27 cellular contexts compared by ENCODE assay signal in genomic region chr12:69511870-69512269, GRCh38. TPM values are rescaled to one million over a fixed set of nuclear protein-coding genes. Genes with fewer than 3 reads are reported as not detected.
DNase-seq lines count a peak whose midpoint lies in the region; ATAC-seq, FAIRE-seq and TF ChIP-seq lines count a peak whose summit lies in the region.
"Had no signal": no experiment of that assay in that cellular context is flagged by ENCODE, and none has a peak within 500 bp of the region (broad histone marks: within the 10 kb centered on the region; RNA-seq: fewer than 3 reads in every experiment).

No MANE protein-coding gene starts in this region.

- no peak overlapping the region for H3K4me3 ChIP-seq in CD8-positive, alpha-beta T cell (ENCODE audit: low read depth, low read length)
- H3K4me3 ChIP-seq in naive thymus-derived CD4-positive, alpha-beta T cell (ENCODE audit: low read length): no peak overlapping the region
- H3K4me3 ChIP-seq in kidney (ENCODE audit: low read length in 2 of 2) (no peak overlapping the region), osteoblast (ENCODE audit: insufficient read depth, low read length) (no peak overlapping the region)
- H3K4me3 ChIP-seq: colonic mucosa, esophagus muscularis mucosa, gastroesophageal sphincter, Peyer's patch had no signal

- H3K4me1 ChIP-seq in CD8-positive, alpha-beta T cell (ENCODE audit: insufficient read depth, low read length): peaks cover 15% of the 10 kb centered on the region
- H3K4me1 ChIP-seq in naive thymus-derived CD4-positive, alpha-beta T cell (ENCODE audit: control insufficient read depth in 2 of 2, insufficient read depth in 2 of 2, low read length in 2 of 2): peaks cover 13 to 25% of the 10 kb centered on the region in 2 donors
- H3K4me1 ChIP-seq in foreskin keratinocyte (peaks cover 17% of the 10 kb centered on the region), kidney (ENCODE audit: control insufficient read depth in 1 of 2, insufficient read depth in 1 of 2, low read depth in 1 of 2, low read length in 2 of 2) (peaks cover 3 to 4% of the 10 kb centered on the region in 2 donors), osteoblast (ENCODE audit: insufficient read depth, low read length) (peaks cover 46% of the 10 kb centered on the region)
- H3K4me1 ChIP-seq: colonic mucosa, Peyer's patch had no signal

- H3K36me3 Mint-ChIP-seq in CD8-positive, alpha-beta T cell: peaks cover 2% of the 10 kb centered on the region
- H3K36me3 Mint-ChIP-seq in naive thymus-derived CD4-positive, alpha-beta T cell: peaks cover 0 to 5% (median under 1%) of the 10 kb centered on the region in 5 donors

- ATAC-seq in CD8-positive, alpha-beta T cell: no peak
- no peak for ATAC-seq in naive thymus-derived CD4-positive, alpha-beta T cell
- ATAC-seq in foreskin keratinocyte (no peak), GM21576 (IDR thresholded peaks at IDR 0.05; ENCODE audit: unreplicated experiment) (no peak)
- ATAC-seq: activated T-helper 17 cell treated with anti-CD3 and anti-CD28 coated beads, Interleukin-2, amount 50 U/mL, for 72 hours; gastroesophageal sphincter; HCT116 had no signal

- no peak for DNase-seq in CD8-positive, alpha-beta T cell
- DNase-seq in NCI-H2029 treated with DMSO at 0.1 percent for 48 hours (lab: John Stamatoyannopoulos, UW) (peak; percentile 62), cerebellar cortex (ENCODE audit: low spot score) (peak; percentile 98), foreskin keratinocyte (no peak), kidney (no peak), osteoblast (ENCODE audit: insufficient read length, low spot score, missing footprints) (no peak)
- peak in 3 of 9 donors; percentile 3 to 8 (median 5) for DNase-seq in naive thymus-derived CD4-positive, alpha-beta T cell
- DNase-seq: activated B cell treated with CpG ODN at 0.5 μM for 24 hours; activated CD4-positive, alpha-beta T cell treated with anti-CD3 and anti-CD28 coated beads, Interleukin-2, amount 50 U/mL, for 4 hours; activated CD8-positive, alpha-beta memory T cell treated with anti-CD3 and anti-CD28 coated beads, Interleukin-2, amount 50 U/mL, for 4 hours; colonic mucosa; DMS153; MM.1S; NCI-H146; NCI-H446 treated with DMSO at 0.1 percent for 48 hours; Peyer's patch; stimulated activated CD4-positive, alpha-beta T cell treated with anti-CD3 and anti-CD28 coated beads, Interleukin-1b, Interleukin-23, amount 100 ng/mL, for 48 hours; T-helper 2 cell had no signal

- peaks cover 89% of the 10 kb centered on the region for H3K79me2 ChIP-seq in osteoblast (ENCODE audit: insufficient read depth, low read length)

- FAIRE-seq in kidney (lab: Jason Lieb, UNC): no peak

- no peaks in the 10 kb centered on the region for H3K27me3 ChIP-seq in CD8-positive, alpha-beta T cell (ENCODE audit: insufficient read depth, low read length)
- H3K27me3 ChIP-seq in naive thymus-derived CD4-positive, alpha-beta T cell (ENCODE audit: control insufficient read depth in 2 of 2, insufficient read depth in 2 of 2, low read length in 2 of 2): no peaks in the 10 kb centered on the region
- H3K27me3 ChIP-seq in foreskin keratinocyte (no peaks in the 10 kb centered on the region), osteoblast (ENCODE audit: insufficient read depth, low read length) (no peaks in the 10 kb centered on the region)
- H3K27me3 ChIP-seq: colonic mucosa, esophagus muscularis mucosa, gastroesophageal sphincter, Peyer's patch had no signal

- peaks cover 80% of the 10 kb centered on the region for H3K4me1 Mint-ChIP-seq in CD8-positive, alpha-beta T cell (ENCODE audit: low read depth)
- peaks cover 19 to 85% (median 74%) of the 10 kb centered on the region in 7 donors for H3K4me1 Mint-ChIP-seq in naive thymus-derived CD4-positive, alpha-beta T cell

- H3K27ac Mint-ChIP-seq in CD8-positive, alpha-beta T cell: peak overlapping the region; percentile 12
- peak overlapping the region in 6 of 9 donors; percentile 9 to 56 (median 18) for H3K27ac Mint-ChIP-seq in naive thymus-derived CD4-positive, alpha-beta T cell
- H3K27ac Mint-ChIP-seq: activated B cell treated with CpG ODN at 0.5 μM for 24 hours; activated naive CD8-positive, alpha-beta T cell; activated T-helper 17 cell treated with anti-CD3 and anti-CD28 coated beads, Interleukin-2, amount 50 U/mL, for 72 hours; progenitor cell of endocrine pancreas had no signal

- no peaks in the 10 kb centered on the region for H3K36me3 ChIP-seq in CD8-positive, alpha-beta T cell (ENCODE audit: insufficient read depth, low read length)
- no peaks in the 10 kb centered on the region for H3K36me3 ChIP-seq in naive thymus-derived CD4-positive, alpha-beta T cell (ENCODE audit: control insufficient read depth in 2 of 3, insufficient read depth in 3 of 3, low read length in 3 of 3)
- H3K36me3 ChIP-seq in kidney (ENCODE audit: control insufficient read depth in 1 of 2, insufficient read depth in 2 of 2, low read length in 2 of 2) (no peaks in the 10 kb centered on the region), osteoblast (ENCODE audit: insufficient read depth, low read length) (no peaks in the 10 kb centered on the region)
- H3K36me3 ChIP-seq: colonic mucosa, esophagus muscularis mucosa, gastroesophageal sphincter, Peyer's patch had no signal

- no peak overlapping the region for H3K4me3 Mint-ChIP-seq in CD8-positive, alpha-beta T cell
- peak overlapping the region in 5 of 10 donors; percentile 2 to 54 (median 20) for H3K4me3 Mint-ChIP-seq in naive thymus-derived CD4-positive, alpha-beta T cell
- H3K4me3 Mint-ChIP-seq: activated B cell treated with CpG ODN at 0.5 μM for 24 hours; activated naive CD8-positive, alpha-beta T cell; activated T-helper 17 cell treated with anti-CD3 and anti-CD28 coated beads, Interleukin-2, amount 50 U/mL, for 72 hours; neural crest cell had no signal

- H3K9me3 ChIP-seq in CD8-positive, alpha-beta T cell (ENCODE audit: low read length): no peaks in the 10 kb centered on the region
- no peaks in the 10 kb centered on the region for H3K9me3 ChIP-seq in naive thymus-derived CD4-positive, alpha-beta T cell (ENCODE audit: control insufficient read depth in 2 of 3, low read length in 3 of 3)
- H3K9me3 ChIP-seq in kidney (ENCODE audit: control insufficient read depth in 1 of 2, low read length in 2 of 2): no peaks in the 10 kb centered on the region
- H3K9me3 ChIP-seq in osteoblast (ENCODE audit: low read depth, low read length): no peaks in the 10 kb centered on the region
- H3K9me3 ChIP-seq: colonic mucosa, esophagus muscularis mucosa, gastroesophageal sphincter, Peyer's patch had no signal

- H3K9ac ChIP-seq in kidney (ENCODE audit: low read length in 2 of 2): no peak overlapping the region

- no peaks in the 10 kb centered on the region for H3K9me3 Mint-ChIP-seq in CD8-positive, alpha-beta T cell
- H3K9me3 Mint-ChIP-seq in naive thymus-derived CD4-positive, alpha-beta T cell: no peaks in the 10 kb centered on the region
- H3K9me3 Mint-ChIP-seq: activated B cell treated with CpG ODN at 0.5 μM for 24 hours; activated T-helper 17 cell treated with anti-CD3 and anti-CD28 coated beads, Interleukin-2, amount 50 U/mL, for 72 hours; neural crest cell had no signal

- H2AFZ ChIP-seq in osteoblast (ENCODE audit: low read length): no peak overlapping the region

- no peak for TF ChIP-seq CTCF in CD8-positive, alpha-beta T cell (IDR thresholded peaks at IDR 0.05)
- TF ChIP-seq CTCF in foreskin keratinocyte (conservative IDR thresholded peaks at IDR 0.05) (no peak), kidney (IDR thresholded peaks at IDR 0.05; ENCODE audit: borderline replicate concordance, extremely low read depth, insufficient read depth) (no peak), osteoblast (IDR thresholded peaks at IDR 0.05; ENCODE audit: extremely low read depth, low read depth, low read length) (no peak)

- H3K27me3 Mint-ChIP-seq in CD8-positive, alpha-beta T cell (ENCODE audit: low read depth): no peaks in the 10 kb centered on the region
- H3K27me3 Mint-ChIP-seq in naive thymus-derived CD4-positive, alpha-beta T cell: no peaks in the 10 kb centered on the region
- H3K27me3 Mint-ChIP-seq: activated B cell treated with CpG ODN at 0.5 μM for 24 hours; activated naive CD8-positive, alpha-beta T cell; activated T-helper 17 cell treated with anti-CD3 and anti-CD28 coated beads, Interleukin-2, amount 50 U/mL, for 72 hours; progenitor cell of endocrine pancreas had no signal

- intact Hi-C loops in CD8-positive, alpha-beta T cell (cut with DNase I, micrococcal nuclease): no loop called here
- intact Hi-C loops in naive thymus-derived CD4-positive, alpha-beta T cell (cut with micrococcal nuclease): no loop called here
- intact Hi-C loops in kidney (cut with DNase I): no loop called here

- CTCF ChIA-PET in CD8-positive, alpha-beta T cell (lab: Charles Lee): interaction anchor here (1.0 kb wide), 1 partner anchor 154 kb away, joined by 4 read pairs; no protein-coding TSS in a partner anchor
- CTCF ChIA-PET in naive thymus-derived CD4-positive, alpha-beta T cell (lab: Charles Lee): no interaction called here

- H3K27ac ChIP-seq in CD8-positive, alpha-beta T cell (ENCODE audit: low read depth, low read length): no peak overlapping the region
- no peak overlapping the region for H3K27ac ChIP-seq in naive thymus-derived CD4-positive, alpha-beta T cell (ENCODE audit: low read depth, low read length)
- H3K27ac ChIP-seq in foreskin keratinocyte (no peak overlapping the region), kidney (ENCODE audit: low read depth in 2 of 2, low read length in 2 of 2) (no peak overlapping the region), osteoblast (ENCODE audit: low read depth, low read length) (no peak overlapping the region)
- H3K27ac ChIP-seq: C4-2B, colonic mucosa, esophagus muscularis mucosa, gastroesophageal sphincter, Peyer's patch had no signal

- POLR2A ChIA-PET in CD8-positive, alpha-beta T cell (lab: Charles Lee): no interaction called here
- POLR2A ChIA-PET in naive thymus-derived CD4-positive, alpha-beta T cell (lab: Charles Lee): no interaction called here

- no peak overlapping the region for H3K4me2 ChIP-seq in osteoblast (ENCODE audit: insufficient read depth, low read length)

- H4K20me1 ChIP-seq in osteoblast (ENCODE audit: insufficient read depth, low read length): peaks cover 26% of the 10 kb centered on the region

RNA-seq across cellular contexts. Expression of gene FRS2, which starts 41.7 kb away (rescaled TPM):
- total RNA-seq in CD8-positive, alpha-beta T cell: 10 to 100 TPM; 31.1 to 32.4 TPM
- total RNA-seq in naive thymus-derived CD4-positive, alpha-beta T cell: 10 to 100 TPM; 17.5 to 30.1 (median 24.0) TPM
- 10 to 100 TPM; 11.0 to 14.9 TPM for polyA plus RNA-seq in naive thymus-derived CD4-positive, alpha-beta T cell
- total RNA-seq in foreskin keratinocyte: 25.3 and 28.5 TPM in 2 replicates
- 2.7 and 3.2 TPM in 2 replicates for polyA plus RNA-seq in foreskin keratinocyte
- 31.4 TPM for total RNA-seq in kidney
- polyA plus RNA-seq in kidney (ENCODE audit: insufficient read depth, low read depth, low replicate concordance): 4.6 TPM
- 64.4 and 64.8 TPM in 2 replicates for total RNA-seq in osteoblast

Comparison
In these comparisons a context has a peak if more than half of its experiments do, and no peak if none do; other contexts are left out.
1. DNase-seq: peak in NCI-H2029 treated with DMSO at 0.1 percent for 48 hours (single experiment) and cerebellar cortex (single experiment); none in CD8-positive, alpha-beta T cell (0 of 7), foreskin keratinocyte (0 of 2), kidney (single experiment) and osteoblast (single experiment).